In the genomic region with DNA sequence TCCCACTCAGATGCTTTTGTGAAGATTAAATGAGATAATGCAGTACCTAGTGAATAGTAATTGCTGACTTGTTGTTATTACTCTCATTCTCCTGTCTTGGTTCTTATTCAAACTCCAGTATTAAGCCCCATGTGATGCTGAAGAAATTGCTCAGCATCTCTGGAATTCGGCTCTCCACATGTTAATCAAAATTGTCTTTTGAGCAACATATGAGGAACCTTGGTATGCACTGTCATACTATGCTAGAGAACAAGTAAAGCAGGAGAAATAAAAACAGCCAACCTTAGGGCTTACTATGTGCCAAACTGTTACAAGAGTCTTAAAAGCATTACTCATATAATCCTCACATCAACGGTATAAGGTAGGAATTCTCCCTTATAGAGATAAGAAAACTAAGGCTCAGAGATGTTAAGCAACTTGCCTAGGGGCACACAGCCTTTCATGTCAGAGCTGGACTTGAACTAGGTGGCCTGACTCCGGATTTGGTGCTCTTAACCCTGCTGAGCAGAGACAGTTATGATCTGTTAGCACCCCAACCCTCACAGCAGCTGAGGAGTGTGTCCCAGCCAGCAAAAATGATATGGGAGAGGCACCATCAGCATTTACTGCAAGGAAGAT, we compare ENCODE assay signal across 1 cellular context.
A peak's percentile ranks its signal among the peaks of the same experiment; 100 is the strongest.
TF ChIP-seq lines count a peak whose summit lies in the region.

No MANE protein-coding gene starts in this region.

TF ChIP-seq in HepG2, 621 proteins besides CTCF, POLR2A, EP300 and RAD21 (continued from another document):
- TF ChIP-seq GATA4 (IDR thresholded peaks at IDR 0.05; ENCODE audit: borderline replicate concordance, low read depth) = no peak
- TF ChIP-seq MAFF (IDR thresholded peaks at IDR 0.05; ENCODE audit: low read depth, low read length) = peak; percentile 37; the same call in 1 of the 2 replicates
- TF ChIP-seq ZKSCAN8 (CRISPR knock-in tag; IDR thresholded peaks at IDR 0.05; ENCODE audit: borderline replicate concordance) = no peak
- TF ChIP-seq MAFK (conservative IDR thresholded peaks at IDR 0.05 in 1 of 2, IDR thresholded peaks at IDR 0.05 in 1 of 2; ENCODE audit: low read length in 2 of 2) = peak; percentile 33 to 37; a peak in 3 of 4 replicates
- TF ChIP-seq SNAI1 (CRISPR knock-in tag; IDR thresholded peaks at IDR 0.05; ENCODE audit: borderline replicate concordance) = no peak
- TF ChIP-seq, protein P1, sequence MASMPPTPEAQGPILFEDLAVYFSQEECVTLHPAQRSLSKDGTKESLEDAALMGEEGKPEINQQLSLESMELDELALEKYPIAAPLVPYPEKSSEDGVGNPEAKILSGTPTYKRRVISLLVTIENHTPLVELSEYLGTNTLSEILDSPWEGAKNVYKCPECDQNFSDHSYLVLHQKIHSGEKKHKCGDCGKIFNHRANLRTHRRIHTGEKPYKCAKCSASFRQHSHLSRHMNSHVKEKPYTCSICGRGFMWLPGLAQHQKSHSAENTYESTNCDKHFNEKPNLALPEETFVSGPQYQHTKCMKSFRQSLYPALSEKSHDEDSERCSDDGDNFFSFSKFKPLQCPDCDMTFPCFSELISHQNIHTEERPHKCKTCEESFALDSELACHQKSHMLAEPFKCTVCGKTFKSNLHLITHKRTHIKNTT (CRISPR knock-in tag; IDR thresholded peaks at IDR 0.05) = no peak
- TF ChIP-seq ZNF557 (CRISPR knock-in tag; IDR thresholded peaks at IDR 0.05) = no peak
- TF ChIP-seq TGIF2 (CRISPR knock-in tag; IDR thresholded peaks at IDR 0.05) = no peak
- TF ChIP-seq TCF7 (IDR thresholded peaks at IDR 0.05; ENCODE audit: low read depth) = no peak
- TF ChIP-seq SNRNP70 (IDR thresholded peaks at IDR 0.05; ENCODE audit: low read depth, low read length) = no peak
- TF ChIP-seq, protein P2, sequence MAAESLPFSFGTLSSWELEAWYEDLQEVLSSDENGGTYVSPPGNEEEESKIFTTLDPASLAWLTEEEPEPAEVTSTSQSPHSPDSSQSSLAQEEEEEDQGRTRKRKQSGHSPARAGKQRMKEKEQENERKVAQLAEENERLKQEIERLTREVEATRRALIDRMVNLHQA (CRISPR knock-in tag; IDR thresholded peaks at IDR 0.05) = no peak
- no peak for TF ChIP-seq ZNF850 (CRISPR knock-in tag; conservative IDR thresholded peaks at IDR 0.05)
